In genomic region chr4:70654605-70655011, GRCh38 we compare ENCODE assay signal across 31 cellular contexts. TPM values are rescaled to one million over a fixed set of nuclear protein-coding genes. Genes with fewer than 3 reads are reported as not detected.
DNase-seq lines count a peak whose midpoint lies in the region; ATAC-seq, FAIRE-seq and TF ChIP-seq lines count a peak whose summit lies in the region.
"Had no signal": no experiment of that assay in that cellular context is flagged by ENCODE, and none has a peak within 500 bp of the region (broad histone marks: within the 10 kb centered on the region; RNA-seq: fewer than 3 reads in every experiment).

No MANE protein-coding gene starts in this region.

- H3K27me3 ChIP-seq in KMS-11 (ENCODE audit: insufficient read depth, low read depth) (no peaks in the 10 kb centered on the region), K562 (ENCODE audit: control insufficient read depth in 2 of 2, insufficient read depth in 2 of 2, low read length in 2 of 2) (no peaks in the 10 kb centered on the region), smooth muscle cell (ENCODE audit: low read depth) (no peaks in the 10 kb centered on the region)
- H3K27me3 ChIP-seq: cardiac muscle cell, right atrium auricular region, spleen, uterus had no signal

- POLR2A ChIA-PET in K562 (lab: Yijun Ruan, JAX) = interaction anchor here (0.8 to 0.9 kb wide), 2 partner anchors 11 to 80 kb away, joined by 3 to 4 read pairs; no protein-coding TSS in a partner anchor

- H3K36me3 ChIP-seq in KMS-11 (ENCODE audit: insufficient read depth) (peaks cover 40% of the 10 kb centered on the region), K562 (ENCODE audit: control insufficient read depth, insufficient read depth, low read length) (no peaks in the 10 kb centered on the region), smooth muscle cell (ENCODE audit: low read depth) (no peaks in the 10 kb centered on the region)
- H3K36me3 ChIP-seq: cardiac muscle cell, esophagus muscularis mucosa, right atrium auricular region, spleen, uterus had no signal

- DNase-seq in K562 (ENCODE audit: extremely low read depth in 1 of 4, low spot score in 3 of 4) (peak in 3 of 4 experiments; percentile 14 to 75 (median 57)), smooth muscle cell (lab: John Stamatoyannopoulos, UW; ENCODE audit: unreplicated experiment) (no peak), GOT3 (lab: John Stamatoyannopoulos, UW) (no peak)
- DNase-seq in activated CD4-positive, CD25-positive, alpha-beta regulatory T cell (lab: John Stamatoyannopoulos, UW) = no peak
- DNase-seq: activated CD4-positive, alpha-beta T cell treated with anti-CD3 and anti-CD28 coated beads, Interleukin-2, amount 10 ng/mL, durations not matched to agents 7 days and 5 days; activated CD8-positive, alpha-beta memory T cell treated with anti-CD3 and anti-CD28 coated beads, Interleukin-2, amount 10 ng/mL, durations not matched to agents 7 days and 5 days; anterior cingulate cortex; kidney; NCI-H1436 treated with DMSO at 0.1 percent for 48 hours; NCI-H524; spleen; stimulated activated CD4-positive, alpha-beta T cell treated with anti-CD3 and anti-CD28 coated beads, Interleukin-4, amount 100 ng/mL, for 1 hour; stimulated activated naive CD4-positive, alpha-beta T cell; uterus had no signal

- H3K79me2 ChIP-seq in KMS-11 (ENCODE audit: insufficient read depth, low read depth) (peaks cover 36% of the 10 kb centered on the region), K562 (ENCODE audit: control insufficient read depth, insufficient read depth, low read length) (no peaks in the 10 kb centered on the region), smooth muscle cell (ENCODE audit: low read depth) (no peaks in the 10 kb centered on the region)
- H3K79me2 ChIP-seq: parathyroid adenoma had no signal

- peak; percentile 66 for ATAC-seq in GM18909 (IDR thresholded peaks at IDR 0.05; ENCODE audit: poor library complexity, unreplicated experiment)
- peak; percentile 61 for ATAC-seq in K562
- ATAC-seq in HG03159 (IDR thresholded peaks at IDR 0.05; ENCODE audit: unreplicated experiment) = no peak
- ATAC-seq: activated CD8-positive, alpha-beta memory T cell treated with anti-CD3 and anti-CD28 coated beads, Interleukin-2, amount 10 ng/mL, durations not matched to agents 7 days and 5 days; HCT116 had no signal

- in situ Hi-C loops in K562 (cut with MboI) = no loop called here

- BruUV-seq in K562 (replicated peaks; lab: Mats Ljungman, UMichigan) = no TSS peak

- H3K27ac ChIP-seq in KMS-11 (peak overlapping the region; percentile 5; the same call in 1 of the 2 replicates), K562 (ENCODE audit: extremely low read depth, low read depth, low read length) (no peak overlapping the region), smooth muscle cell (ENCODE audit: low read depth) (peak overlapping the region; percentile 63)
- H3K27ac ChIP-seq: cardiac muscle cell, coronary artery, esophagus muscularis mucosa, parathyroid adenoma, right atrium auricular region, RWPE1, SK-N-MC, spleen, uterus, VCaP had no signal

- no peak overlapping the region for H3K4me3 ChIP-seq in KMS-11 (IDR thresholded peaks at IDR 0.05; ENCODE audit: insufficient read depth, low read depth, low read length)
- H3K4me3 ChIP-seq in K562 = no peak overlapping the region
- H3K4me3 ChIP-seq in smooth muscle cell = no peak overlapping the region
- H3K4me3 ChIP-seq: cardiac muscle cell, coronary artery, esophagus muscularis mucosa, right atrium auricular region, SK-N-MC, spleen, uterus had no signal

- 8% methylated on average over 5 of the region's 5 CpGs for WGBS in K562 (ENCODE audit: insufficient coverage, low coverage, missing lambda C conversion rate)
- 52% methylated on average over 5 of the region's 5 CpGs for WGBS in smooth muscle cell (ENCODE audit: low lambda C conversion rate)

- no peak for TF ChIP-seq POLR2A in K562 (conservative IDR thresholded peaks at IDR 0.05)

- CTCF ChIA-PET in K562 (lab: Yijun Ruan, JAX; ENCODE audit: low intra/inter-chr PET ratio) = no interaction called here

- TF ChIP-seq CTCF in KMS-11 (conservative IDR thresholded peaks at IDR 0.05; ENCODE audit: low read depth, low read length) (no peak), K562 (IDR thresholded peaks at IDR 0.05 in 2 of 3, conservative IDR thresholded peaks at IDR 0.05 in 1 of 3; ENCODE audit: insufficient read depth in 2 of 3, low read depth in 1 of 3, low read length in 3 of 3) (no peak), smooth muscle cell (IDR thresholded peaks at IDR 0.05; ENCODE audit: borderline replicate concordance, insufficient read depth, poor library complexity, severe bottlenecking) (no peak)

- no peaks in the 10 kb centered on the region for H3K9me1 ChIP-seq in K562 (ENCODE audit: control insufficient read depth, insufficient read depth, low read length)

- H3K9me3 ChIP-seq in K562 (replicated peaks; ENCODE audit: control insufficient read depth, insufficient read depth, low read depth, low read length) (0 out of 2 replicates have a peak, but pooled peaks cover 2% of the 10 kb centered on the region), smooth muscle cell (replicated peaks; ENCODE audit: low read depth) (no peaks in the 10 kb centered on the region)
- H3K9me3 ChIP-seq: esophagus muscularis mucosa, right atrium auricular region, spleen, uterus had no signal

- peak; percentile 85 for TF ChIP-seq EP300 in K562 (IDR thresholded peaks at IDR 0.05; ENCODE audit: low read length)

- H4K20me1 ChIP-seq in KMS-11 (ENCODE audit: insufficient read depth) = no peaks in the 10 kb centered on the region
- no peaks in the 10 kb centered on the region for H4K20me1 ChIP-seq in K562 (replicated peaks; ENCODE audit: control insufficient read depth, insufficient read depth, low read length)
- H4K20me1 ChIP-seq in smooth muscle cell (ENCODE audit: low read depth) = no peaks in the 10 kb centered on the region

- H3K4me1 ChIP-seq in KMS-11 (ENCODE audit: low read depth, poor library complexity, severe bottlenecking) (peaks cover 73% of the 10 kb centered on the region), K562 (replicated peaks in 1 of 2; ENCODE audit: control insufficient read depth in 2 of 2, insufficient read depth in 2 of 2, low read length in 2 of 2) (peaks cover 0 to 7% of the 10 kb centered on the region in 2 experiments; a peak in 2 of 5 replicates), smooth muscle cell (ENCODE audit: low read depth) (no peaks in the 10 kb centered on the region)
- H3K4me1 ChIP-seq: parathyroid adenoma, right atrium auricular region, uterus had no signal

- peak; percentile 77 for FAIRE-seq in K562 (lab: Jason Lieb, UNC)
- FAIRE-seq: D721Med, kidney had no signal

- H2AFZ ChIP-seq in KMS-11 (ENCODE audit: low read depth) = no peak overlapping the region
- no peak overlapping the region for H2AFZ ChIP-seq in K562 (ENCODE audit: low read depth, low read length)
- no peak overlapping the region for H2AFZ ChIP-seq in smooth muscle cell (ENCODE audit: low read depth)
- H2AFZ ChIP-seq: parathyroid adenoma had no signal

- intact Hi-C loops in K562 (cut with micrococcal nuclease) = loop anchor here (5.0 kb wide), 5 partner anchors 33 to 1058 kb away; partner anchors contain the start of gene UTP3

- H3F3A ChIP-seq in smooth muscle cell (ENCODE audit: low read depth) = no peaks in the 10 kb centered on the region

- H3K9ac ChIP-seq in KMS-11 = no peak overlapping the region
- H3K9ac ChIP-seq in K562 (ENCODE audit: insufficient read depth in 1 of 2, low read depth in 2 of 2, low read length in 2 of 2) = no peak overlapping the region
- no peak overlapping the region for H3K9ac ChIP-seq in smooth muscle cell (ENCODE audit: low read depth)
- H3K9ac ChIP-seq: parathyroid adenoma had no signal

- H3K4me2 ChIP-seq in KMS-11 = no peak overlapping the region
- peak overlapping the region; percentile 33 for H3K4me2 ChIP-seq in K562 (ENCODE audit: insufficient read depth, low read length)
- H3K4me2 ChIP-seq in smooth muscle cell = no peak overlapping the region

- TF ChIP-seq RAD21 in K562 (CRISPR knock-in tag; conservative IDR thresholded peaks at IDR 0.05 in 1 of 2, IDR thresholded peaks at IDR 0.05 in 1 of 2) = 0 out of 4 replicates have a peak, but pooled peaks of 1 of the 2 experiments have one; percentile 7

RNA-seq across cellular contexts. Expression of gene JCHAIN, which starts 11.7 kb away (rescaled TPM):
- total RNA-seq in K562 (2011; cell fraction: chromatin; rRNA removed; ENCODE audit: low replicate concordance) = not detected in 2 replicates
- not detected in 2 replicates for total RNA-seq in K562 (2011; cell fraction: nucleolus; rRNA removed)
- not detected in 2 replicates for total RNA-seq in K562 (2011; cell fraction: nucleoplasm; rRNA removed)
- total RNA-seq in K562 (2014; rRNA removed) (not detected in 2 replicates), K562 (2014; rRNA removed; fragmentation: Illumina TruSeq; extraction: Trizol) (not detected in 2 replicates), K562 (2015; rRNA removed; fragmentation: Illumina TruSeq; extraction: Trizol) (not detected in 2 replicates), K562 (2021) (0.27 and 0.33 TPM in 2 replicates), smooth muscle cell (not detected in 2 replicates)
- polyA plus RNA-seq in K562 (2011; rRNA removed) (0.08 TPM in 1 of 2 replicates, not detected in the other), K562 (2014; fragmentation: Illumina TruSeq; extraction: Trizol) (0.32 TPM in 1 of 2 replicates, not detected in the other), K562 (2014; fragmentation: Nextera tagmentation; extraction: Ambion mirVana) (under 1 TPM; 0.04 to 0.20 TPM), K562 (2014; rRNA removed) (0.68 TPM in 1 of 2 replicates, not detected in the other), smooth muscle cell (not detected in 2 replicates)
- polyA plus RNA-seq in K562 (2011; cell fraction: cytosol; rRNA removed) = not detected in 2 replicates
- polyA plus RNA-seq in K562 (2011; cell fraction: nucleus; rRNA removed) = not detected in 2 replicates
- 0.08 and 0.40 TPM in 2 replicates for polyA plus RNA-seq in K562 (2012)
- polyA minus RNA-seq in K562 (2011; rRNA and poly(A)+ RNA removed) = not detected in 2 replicates
- polyA minus RNA-seq in K562 (2011; cell fraction: cytosol; rRNA and poly(A)+ RNA removed) = not detected in 2 replicates
- not detected in 2 replicates for polyA minus RNA-seq in K562 (2011; cell fraction: nucleus; rRNA and poly(A)+ RNA removed)
- total RNA-seq: activated CD8-positive, alpha-beta memory T cell treated with anti-CD3 and anti-CD28 coated beads, Interleukin-2, amount 10 ng/mL, durations not matched to agents 7 days and 5 days; activated T-helper 1 cell treated with anti-CD3 and anti-CD28 coated beads, Interleukin-12 subunit alpha, Interleukin-12 subunit beta, Interleukin-2, Interleukin-4 antibody, amounts not matched to agents 30 ng/mL and 10 ng/mL and 1 ng/mL, durations not matched to agents 14 hours and 24 hours and 36 hours; cardiac muscle cell; temporal lobe had no signal
- polyA plus RNA-seq: cardiac muscle cell had no signal

RNA-seq across cellular contexts. Expression of gene ENAM, which starts 26.1 kb away (rescaled TPM):
- total RNA-seq in K562 (2011; cell fraction: chromatin; rRNA removed; ENCODE audit: low replicate concordance) = not detected in 2 replicates
- total RNA-seq in K562 (2011; cell fraction: nucleolus; rRNA removed) = not detected in 2 replicates
- not detected in 2 replicates for total RNA-seq in K562 (2011; cell fraction: nucleoplasm; rRNA removed)
- 0.09 TPM in 1 of 2 replicates, not detected in the other for total RNA-seq in K562 (2014; rRNA removed)
- total RNA-seq in K562 (2014; rRNA removed; fragmentation: Illumina TruSeq; extraction: Trizol) = 0.13 TPM in 1 of 2 replicates, not detected in the other
- 0.04 and 0.08 TPM in 2 replicates for total RNA-seq in K562 (2015; rRNA removed; fragmentation: Illumina TruSeq; extraction: Trizol)
- 0.04 TPM in 1 of 2 replicates, not detected in the other for total RNA-seq in K562 (2021)
- polyA plus RNA-seq in K562 (2011; rRNA removed) = not detected in 2 replicates
- not detected in 2 replicates for polyA plus RNA-seq in K562 (2011; cell fraction: cytosol; rRNA removed)
- polyA plus RNA-seq in K562 (2011; cell fraction: nucleus; rRNA removed) = not detected in 2 replicates
- 0.07 TPM in 1 of 2 replicates, not detected in the other for polyA plus RNA-seq in K562 (2012)
- not detected in 2 replicates for polyA plus RNA-seq in K562 (2014; fragmentation: Illumina TruSeq; extraction: Trizol)
- polyA plus RNA-seq in K562 (2014; fragmentation: Nextera tagmentation; extraction: Ambion mirVana) = not detected
- polyA plus RNA-seq in K562 (2014; rRNA removed) = not detected in 2 replicates
- polyA minus RNA-seq in K562 (2011; rRNA and poly(A)+ RNA removed) = not detected in 2 replicates
- polyA minus RNA-seq in K562 (2011; cell fraction: cytosol; rRNA and poly(A)+ RNA removed) = not detected in 2 replicates
- not detected in 2 replicates for polyA minus RNA-seq in K562 (2011; cell fraction: nucleus; rRNA and poly(A)+ RNA removed)
- total RNA-seq in smooth muscle cell = not detected in 2 replicates
- not detected in 2 replicates for polyA plus RNA-seq in smooth muscle cell
- total RNA-seq: activated CD8-positive, alpha-beta memory T cell treated with anti-CD3 and anti-CD28 coated beads, Interleukin-2, amount 10 ng/mL, durations not matched to agents 7 days and 5 days; activated T-helper 1 cell treated with anti-CD3 and anti-CD28 coated beads, Interleukin-12 subunit alpha, Interleukin-12 subunit beta, Interleukin-2, Interleukin-4 antibody, amounts not matched to agents 30 ng/mL and 10 ng/mL and 1 ng/mL, durations not matched to agents 14 hours and 24 hours and 36 hours; cardiac muscle cell; esophagus muscularis mucosa; mononuclear cell; temporal lobe had no signal
- polyA plus RNA-seq: cardiac muscle cell, CD14-positive monocyte had no signal

RNA-seq across cellular contexts. Expression of gene UTP3, which starts 33.7 kb away (rescaled TPM):
- total RNA-seq in K562 (2011; cell fraction: chromatin; rRNA removed; ENCODE audit: low replicate concordance) = 6.4 and 21.4 TPM in 2 replicates
- total RNA-seq in K562 (2011; cell fraction: nucleolus; rRNA removed) = 6.3 and 6.5 TPM in 2 replicates
- 10.2 and 12.8 TPM in 2 replicates for total RNA-seq in K562 (2011; cell fraction: nucleoplasm; rRNA removed)
- 32.2 and 34.0 TPM in 2 replicates for total RNA-seq in K562 (2014; rRNA removed)
- total RNA-seq in K562 (2014; rRNA removed; fragmentation: Illumina TruSeq; extraction: Trizol) = 34.5 and 35.0 TPM in 2 replicates
- 30.6 and 32.4 TPM in 2 replicates for total RNA-seq in K562 (2015; rRNA removed; fragmentation: Illumina TruSeq; extraction: Trizol)
- 33.4 and 38.8 TPM in 2 replicates for total RNA-seq in K562 (2021)
- polyA plus RNA-seq in K562 (2011; rRNA removed) = 17.2 and 30.9 TPM in 2 replicates
- 12.1 and 15.7 TPM in 2 replicates for polyA plus RNA-seq in K562 (2011; cell fraction: cytosol; rRNA removed)
- 7.1 and 7.7 TPM in 2 replicates for polyA plus RNA-seq in K562 (2011; cell fraction: nucleus; rRNA removed)
- polyA plus RNA-seq in K562 (2012) = 35.7 and 50.1 TPM in 2 replicates
- 59.1 and 69.3 TPM in 2 replicates for polyA plus RNA-seq in K562 (2014; fragmentation: Illumina TruSeq; extraction: Trizol)
- 10 to 100 TPM; 11.9 to 12.4 TPM for polyA plus RNA-seq in K562 (2014; fragmentation: Nextera tagmentation; extraction: Ambion mirVana)
- polyA plus RNA-seq in K562 (2014; rRNA removed) = 54.6 and 64.8 TPM in 2 replicates
- 12.6 and 17.2 TPM in 2 replicates for polyA minus RNA-seq in K562 (2011; rRNA and poly(A)+ RNA removed)
- polyA minus RNA-seq in K562 (2011; cell fraction: cytosol; rRNA and poly(A)+ RNA removed) = 6.4 and 9.3 TPM in 2 replicates
- 4.4 and 8.4 TPM in 2 replicates for polyA minus RNA-seq in K562 (2011; cell fraction: nucleus; rRNA and poly(A)+ RNA removed)
- 15.2 and 18.8 TPM in 2 replicates for total RNA-seq in smooth muscle cell
- polyA plus RNA-seq in smooth muscle cell = 11.8 and 14.3 TPM in 2 replicates

Comparison
In these comparisons a context has a peak if more than half of its experiments do, and no peak if none do; other contexts are left out.
1. DNase-seq: peak in K562 (3 of 4); none in smooth muscle cell (single experiment), GOT3 (single experiment) and activated CD4-positive, CD25-positive, alpha-beta regulatory T cell (0 of 4).